ENCODE assay signal across 1 cellular context in the genomic region with DNA sequence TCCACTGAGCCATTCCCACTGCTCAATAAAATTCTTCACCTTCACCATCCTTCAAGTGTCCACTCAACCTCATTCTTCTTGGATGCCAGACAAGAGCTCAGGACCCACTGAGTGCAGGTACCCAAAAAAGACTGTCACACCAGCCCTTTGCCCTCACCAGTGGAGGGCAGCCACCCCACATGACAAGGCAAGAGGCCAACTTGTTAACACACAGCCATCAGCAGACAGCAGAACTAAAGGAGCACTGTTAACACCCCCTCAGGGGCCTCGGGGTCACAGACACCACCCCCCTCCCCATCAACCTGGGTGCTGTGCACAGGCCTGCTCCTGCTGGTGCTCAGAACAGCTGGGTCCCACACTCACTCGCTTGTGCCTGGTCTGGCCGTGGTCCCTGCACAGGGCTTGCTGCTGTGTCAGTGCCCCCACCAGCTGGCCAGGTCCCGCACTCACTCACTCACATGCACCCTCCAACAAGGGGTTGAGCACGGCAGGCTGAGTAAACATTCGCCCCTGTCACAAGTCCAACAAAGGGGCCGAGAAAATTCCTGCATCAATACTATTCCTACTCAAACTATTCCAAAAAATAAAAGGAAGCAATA.
TF ChIP-seq lines count a peak whose summit lies in the region.

No MANE protein-coding gene starts in this region.

TF ChIP-seq in WTC11, 78 proteins besides CTCF, POLR2A, EP300 and RAD21 (continued from another document):
- TF ChIP-seq, protein P1, sequence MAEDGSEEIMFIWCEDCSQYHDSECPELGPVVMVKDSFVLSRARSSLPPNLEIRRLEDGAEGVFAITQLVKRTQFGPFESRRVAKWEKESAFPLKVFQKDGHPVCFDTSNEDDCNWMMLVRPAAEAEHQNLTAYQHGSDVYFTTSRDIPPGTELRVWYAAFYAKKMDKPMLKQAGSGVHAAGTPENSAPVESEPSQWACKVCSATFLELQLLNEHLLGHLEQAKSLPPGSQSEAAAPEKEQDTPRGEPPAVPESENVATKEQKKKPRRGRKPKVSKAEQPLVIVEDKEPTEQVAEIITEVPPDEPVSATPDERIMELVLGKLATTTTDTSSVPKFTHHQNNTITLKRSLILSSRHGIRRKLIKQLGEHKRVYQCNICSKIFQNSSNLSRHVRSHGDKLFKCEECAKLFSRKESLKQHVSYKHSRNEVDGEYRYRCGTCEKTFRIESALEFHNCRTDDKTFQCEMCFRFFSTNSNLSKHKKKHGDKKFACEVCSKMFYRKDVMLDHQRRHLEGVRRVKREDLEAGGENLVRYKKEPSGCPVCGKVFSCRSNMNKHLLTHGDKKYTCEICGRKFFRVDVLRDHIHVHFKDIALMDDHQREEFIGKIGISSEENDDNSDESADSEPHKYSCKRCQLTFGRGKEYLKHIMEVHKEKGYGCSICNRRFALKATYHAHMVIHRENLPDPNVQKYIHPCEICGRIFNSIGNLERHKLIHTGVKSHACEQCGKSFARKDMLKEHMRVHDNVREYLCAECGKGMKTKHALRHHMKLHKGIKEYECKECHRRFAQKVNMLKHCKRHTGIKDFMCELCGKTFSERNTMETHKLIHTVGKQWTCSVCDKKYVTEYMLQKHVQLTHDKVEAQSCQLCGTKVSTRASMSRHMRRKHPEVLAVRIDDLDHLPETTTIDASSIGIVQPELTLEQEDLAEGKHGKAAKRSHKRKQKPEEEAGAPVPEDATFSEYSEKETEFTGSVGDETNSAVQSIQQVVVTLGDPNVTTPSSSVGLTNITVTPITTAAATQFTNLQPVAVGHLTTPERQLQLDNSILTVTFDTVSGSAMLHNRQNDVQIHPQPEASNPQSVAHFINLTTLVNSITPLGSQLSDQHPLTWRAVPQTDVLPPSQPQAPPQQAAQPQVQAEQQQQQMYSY (CRISPR knock-in tag; IDR thresholded peaks at IDR 0.05), result no peak
- TF ChIP-seq GRHL2 (CRISPR knock-in tag; IDR thresholded peaks at IDR 0.05; ENCODE audit: insufficient replicate concordance, severe bottlenecking) (no peak), PREB (CRISPR knock-in tag; IDR thresholded peaks at IDR 0.05; ENCODE audit: borderline replicate concordance) (no peak), RELA (CRISPR knock-in tag; IDR thresholded peaks at IDR 0.05; ENCODE audit: borderline replicate concordance) (no peak), FOXP4 (CRISPR knock-in tag; IDR thresholded peaks at IDR 0.05) (no peak), ZNF121 (CRISPR knock-in tag; IDR thresholded peaks at IDR 0.05) (no peak), CREM (CRISPR knock-in tag; IDR thresholded peaks at IDR 0.05) (no peak)
- TF ChIP-seq, protein P2, sequence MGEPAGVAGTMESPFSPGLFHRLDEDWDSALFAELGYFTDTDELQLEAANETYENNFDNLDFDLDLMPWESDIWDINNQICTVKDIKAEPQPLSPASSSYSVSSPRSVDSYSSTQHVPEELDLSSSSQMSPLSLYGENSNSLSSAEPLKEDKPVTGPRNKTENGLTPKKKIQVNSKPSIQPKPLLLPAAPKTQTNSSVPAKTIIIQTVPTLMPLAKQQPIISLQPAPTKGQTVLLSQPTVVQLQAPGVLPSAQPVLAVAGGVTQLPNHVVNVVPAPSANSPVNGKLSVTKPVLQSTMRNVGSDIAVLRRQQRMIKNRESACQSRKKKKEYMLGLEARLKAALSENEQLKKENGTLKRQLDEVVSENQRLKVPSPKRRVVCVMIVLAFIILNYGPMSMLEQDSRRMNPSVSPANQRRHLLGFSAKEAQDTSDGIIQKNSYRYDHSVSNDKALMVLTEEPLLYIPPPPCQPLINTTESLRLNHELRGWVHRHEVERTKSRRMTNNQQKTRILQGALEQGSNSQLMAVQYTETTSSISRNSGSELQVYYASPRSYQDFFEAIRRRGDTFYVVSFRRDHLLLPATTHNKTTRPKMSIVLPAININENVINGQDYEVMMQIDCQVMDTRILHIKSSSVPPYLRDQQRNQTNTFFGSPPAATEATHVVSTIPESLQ (CRISPR knock-in tag; IDR thresholded peaks at IDR 0.05), result no peak
